Comparison of ENCODE assay signal across 11 cellular contexts in genomic region chr10:75223507-75223906, GRCh38. TPM values are rescaled to one million over a fixed set of nuclear protein-coding genes. Genes with fewer than 3 reads are reported as not detected.
A peak's percentile ranks its signal among the peaks of the same experiment; 100 is the strongest.
DNase-seq lines count a peak whose midpoint lies in the region; ATAC-seq, FAIRE-seq and TF ChIP-seq lines count a peak whose summit lies in the region.
"Had no signal": no experiment of that assay in that cellular context is flagged by ENCODE, and none has a peak within 500 bp of the region (broad histone marks: within the 10 kb centered on the region; RNA-seq: fewer than 3 reads in every experiment).

No MANE protein-coding gene starts in this region.

- no peak overlapping the region for H3K4me2 ChIP-seq in HepG2 (ENCODE audit: low read depth, low read length)

- ATAC-seq in HepG2: no peak
- no peak for ATAC-seq in right lobe of liver
- ATAC-seq in GM21786 (IDR thresholded peaks at IDR 0.05; ENCODE audit: unreplicated experiment): no peak

- peaks cover 57% of the 10 kb centered on the region for H3K4me1 Mint-ChIP-seq in chondrocyte (ENCODE audit: low read depth)
- peaks cover 32% of the 10 kb centered on the region for H3K4me1 Mint-ChIP-seq in nephron

- H3K9ac ChIP-seq in HepG2 (ENCODE audit: insufficient read depth, low read depth, low read length): no peak overlapping the region

- H3K79me2 ChIP-seq in HepG2 (ENCODE audit: insufficient read depth, low read length): peaks cover 73% of the 10 kb centered on the region

- H3K27ac ChIP-seq in HepG2 (ENCODE audit: extremely low read length, insufficient read depth, low read length) (peak overlapping the region; percentile 21), right lobe of liver (no peak overlapping the region), uterus (peak overlapping the region; percentile 77 to 94)

- no TSS peak for BruUV-seq in HepG2 (replicated peaks; lab: Mats Ljungman, UMichigan)

- H3K27me3 ChIP-seq in HepG2 (ENCODE audit: control insufficient read depth in 1 of 2, insufficient read depth in 2 of 2, low read length in 2 of 2): no peaks in the 10 kb centered on the region; a peak in 1 of 5 replicates
- H3K27me3 ChIP-seq in right lobe of liver: no peaks in the 10 kb centered on the region
- no peaks in the 10 kb centered on the region for H3K27me3 ChIP-seq in uterus

- 97% methylated on average over 2 of the region's 2 CpGs for WGBS in HepG2 (ENCODE audit: low lambda C conversion rate)
- WGBS in right lobe of liver (ENCODE audit: insufficient coverage, low coverage, low lambda C conversion rate, missing lambda C conversion rate): 71% methylated on average over 2 of the region's 2 CpGs

- H4K20me1 ChIP-seq in HepG2 (ENCODE audit: insufficient read depth, low read length): peaks cover 42% of the 10 kb centered on the region

- H3K36me3 ChIP-seq in HepG2 (replicated peaks in 1 of 2; ENCODE audit: control insufficient read depth in 1 of 2, insufficient read depth in 2 of 2, low read length in 2 of 2): peaks cover 18 to 68% of the 10 kb centered on the region in 2 experiments
- H3K36me3 ChIP-seq in right lobe of liver: peaks cover 19 to 60% (median 41%) of the 10 kb centered on the region in 4 donors
- no peaks in the 10 kb centered on the region for H3K36me3 ChIP-seq in uterus

- no peak for TF ChIP-seq CTCF in HepG2 (CRISPR knock-in tag; IDR thresholded peaks at IDR 0.05)
- no peak for TF ChIP-seq CTCF in right lobe of liver (IDR thresholded peaks at IDR 0.05)
- TF ChIP-seq CTCF in chondrocyte (IDR thresholded peaks at IDR 0.05): no peak
- no peak for TF ChIP-seq CTCF in nephron (IDR thresholded peaks at IDR 0.05; ENCODE audit: unreplicated experiment in 3 of 3)
- no peak for TF ChIP-seq CTCF in uterus (IDR thresholded peaks at IDR 0.05)

- H3K27me3 Mint-ChIP-seq in chondrocyte (ENCODE audit: low read depth) (no peaks in the 10 kb centered on the region), nephron (ENCODE audit: low read depth) (no peaks in the 10 kb centered on the region)

- DNase-seq in HepG2 (ENCODE audit: low spot score): no peak
- no peak for DNase-seq in right lobe of liver
- no peak for DNase-seq in chondrocyte (ENCODE audit: low spot score)
- DNase-seq in uterus: peak in 1 of 2 donors; percentile 0
- DNase-seq in NCI-H2081 (lab: John Stamatoyannopoulos, UW): no peak
- no peak for DNase-seq in activated effector memory CD4-positive, alpha-beta T cell treated with anti-CD3 and anti-CD28 coated beads, Interleukin-2, amount 50 U/mL, for 16 hours
- DNase-seq: activated CD4-positive, alpha-beta T cell treated with anti-CD3 and anti-CD28 coated beads for 1 hour; erythroblast; NCI-H2081 treated with DMSO at 0.1 percent for 48 hours had no signal

- no peak for TF ChIP-seq RAD21 in HepG2 (CRISPR knock-in tag; IDR thresholded peaks at IDR 0.05)

- in situ Hi-C loops in HepG2 (cut with HindIII; ENCODE audit: extremely low pct_ligation_motif_present, low pct_unique_long_range_greater_than_20kb): no loop called here

- peaks cover 36% of the 10 kb centered on the region for H3K36me3 Mint-ChIP-seq in chondrocyte (ENCODE audit: low read depth)
- H3K36me3 Mint-ChIP-seq in nephron (ENCODE audit: low read depth): peaks cover 75% of the 10 kb centered on the region

- TF ChIP-seq EP300 in HepG2 (IDR thresholded peaks at IDR 0.05; ENCODE audit: low read depth in 2 of 2, low read length in 2 of 2) (no peak), HepG2 (CRISPR knock-in tag; IDR thresholded peaks at IDR 0.05; ENCODE audit: borderline replicate concordance) (no peak)

- no peak overlapping the region for H3K4me3 Mint-ChIP-seq in chondrocyte (ENCODE audit: unreplicated experiment)
- H3K4me3 Mint-ChIP-seq in nephron: no peak overlapping the region

- CTCF ChIA-PET in HepG2 (lab: Yijun Ruan, JAX; ENCODE audit: low intra/inter-chr PET ratio, low total read pairs): no interaction called here

- peak overlapping the region; percentile 51 for H3K27ac Mint-ChIP-seq in chondrocyte (ENCODE audit: unreplicated experiment)
- H3K27ac Mint-ChIP-seq in nephron: peak overlapping the region in 2 of 3 experiments; percentile 73 to 87

- no peak overlapping the region for H2AFZ ChIP-seq in HepG2 (ENCODE audit: low read length)

- POLR2A ChIA-PET in HepG2 (lab: Yijun Ruan, JAX): interaction anchor here (6.8 kb wide), 1 partner anchor 12 kb away, joined by 55 read pairs; the partner anchor contains the start of gene VDAC2

- intact Hi-C loops in HepG2 (cut with micrococcal nuclease; ENCODE audit: unreplicated experiment) (no loop called here), right lobe of liver (cut with DNase I) (no loop called here), uterus (cut with DNase I; ENCODE audit: low total_unique reads) (no loop called here)

- FAIRE-seq in HepG2 (lab: Jason Lieb, UNC): no peak

- H3K9me3 Mint-ChIP-seq in chondrocyte (ENCODE audit: low read depth) (no peaks in the 10 kb centered on the region), nephron (no peaks in the 10 kb centered on the region)

- H3K9me3 ChIP-seq in HepG2 (ENCODE audit: low read length) (no peaks in the 10 kb centered on the region), right lobe of liver (no peaks in the 10 kb centered on the region), uterus (no peaks in the 10 kb centered on the region)

- H3K4me3 ChIP-seq in HepG2 (replicated peaks in 1 of 3; ENCODE audit: insufficient read depth in 1 of 3, low read depth in 2 of 3, low read length in 3 of 3) (no peak overlapping the region), right lobe of liver (no peak overlapping the region), uterus (no peak overlapping the region)

- H3K4me1 ChIP-seq in HepG2 (ENCODE audit: insufficient read depth, low read length) (peaks cover 72% of the 10 kb centered on the region), right lobe of liver (no peaks in the 10 kb centered on the region), uterus (peaks cover 6 to 14% of the 10 kb centered on the region in 2 donors)

- TF ChIP-seq POLR2A in HepG2 (IDR thresholded peaks at IDR 0.05; ENCODE audit: insufficient read depth in 1 of 2, low read depth in 2 of 2, low read length in 2 of 2): no peak
- TF ChIP-seq POLR2A in right lobe of liver (IDR thresholded peaks at IDR 0.05): no peak
- no peak for TF ChIP-seq POLR2A in uterus (IDR thresholded peaks at IDR 0.05)

TF ChIP-seq in HepG2, 621 proteins besides CTCF, POLR2A, EP300 and RAD21 (continues in another document):
- TF ChIP-seq AHR (CRISPR knock-in tag; IDR thresholded peaks at IDR 0.05): no peak

RNA-seq across cellular contexts. Expression of gene COMTD1, which starts 12.2 kb away (rescaled TPM):
- total RNA-seq in HepG2 (2016; rRNA removed; fragmentation: Illumina TruSeq; extraction: Trizol): 9.8 and 18.4 TPM in 2 replicates
- total RNA-seq in HepG2 (2016; cell fraction: cytosol; rRNA removed; fragmentation: Illumina TruSeq; extraction: Trizol; ENCODE audit: low read depth): 12.2 and 16.1 TPM in 2 replicates
- total RNA-seq in HepG2 (2016; cell fraction: insoluble cytoplasmic fraction; rRNA removed; fragmentation: Illumina TruSeq; extraction: Trizol): 10.6 and 19.5 TPM in 2 replicates
- total RNA-seq in HepG2 (2016; cell fraction: membrane; rRNA removed; fragmentation: Illumina TruSeq; extraction: Trizol): 12.0 and 14.7 TPM in 2 replicates
- 14.6 and 16.0 TPM in 2 replicates for total RNA-seq in HepG2 (2016; cell fraction: nucleus; rRNA removed; fragmentation: Illumina TruSeq; extraction: Trizol)
- polyA plus RNA-seq in HepG2 (2011; rRNA removed): 11.8 and 12.6 TPM in 2 replicates
- 6.8 and 16.3 TPM in 2 replicates for polyA plus RNA-seq in HepG2 (2011; cell fraction: cytosol; rRNA removed)
- 56.9 and 70.5 TPM in 2 replicates for polyA plus RNA-seq in HepG2 (2011; cell fraction: nucleus; rRNA removed)
- polyA plus RNA-seq in HepG2 (2012): 8.1 and 13.6 TPM in 2 replicates
- polyA plus RNA-seq in HepG2 (2016; cell fraction: cytosol; fragmentation: Illumina TruSeq; extraction: Trizol; ENCODE audit: low read depth): 10.0 and 12.3 TPM in 2 replicates
- 8.1 and 10.1 TPM in 2 replicates for polyA plus RNA-seq in HepG2 (2016; cell fraction: insoluble cytoplasmic fraction; fragmentation: Illumina TruSeq; extraction: Trizol; ENCODE audit: low read depth)
- 9.1 and 10.0 TPM in 2 replicates for polyA plus RNA-seq in HepG2 (2016; cell fraction: membrane; fragmentation: Illumina TruSeq; extraction: Trizol; ENCODE audit: low read depth)
- 30.4 and 30.9 TPM in 2 replicates for polyA plus RNA-seq in HepG2 (2016; cell fraction: nucleus; fragmentation: Illumina TruSeq; extraction: Trizol; ENCODE audit: insufficient read depth, low read depth)
- polyA minus RNA-seq in HepG2 (2011; rRNA and poly(A)+ RNA removed; ENCODE audit: low replicate concordance): 5.5 and 7.7 TPM in 2 replicates
- polyA minus RNA-seq in HepG2 (2011; cell fraction: cytosol; rRNA and poly(A)+ RNA removed): 3.2 and 9.5 TPM in 2 replicates
- polyA minus RNA-seq in HepG2 (2011; cell fraction: nucleus; rRNA and poly(A)+ RNA removed): 3.4 and 4.1 TPM in 2 replicates
- 10 to 100 TPM; 14.3 to 88.7 (median 22.1) TPM for total RNA-seq in right lobe of liver
- 12.8 to 15.7 TPM (median 13.2 TPM) in 3 replicates for total RNA-seq in chondrocyte
- 10 to 100 TPM in 3 of 4 donors, 1 to 10 TPM in 1; 3.2 to 59.7 (median 22.9) TPM for total RNA-seq in uterus

RNA-seq across cellular contexts. Expression of gene VDAC2, which starts 12.9 kb away (rescaled TPM):
- 222 and 289 TPM in 2 replicates for total RNA-seq in HepG2 (2016; rRNA removed; fragmentation: Illumina TruSeq; extraction: Trizol)
- 104 and 114 TPM in 2 replicates for total RNA-seq in HepG2 (2016; cell fraction: cytosol; rRNA removed; fragmentation: Illumina TruSeq; extraction: Trizol; ENCODE audit: low read depth)
- total RNA-seq in HepG2 (2016; cell fraction: insoluble cytoplasmic fraction; rRNA removed; fragmentation: Illumina TruSeq; extraction: Trizol): 211 and 292 TPM in 2 replicates
- total RNA-seq in HepG2 (2016; cell fraction: membrane; rRNA removed; fragmentation: Illumina TruSeq; extraction: Trizol): 204 and 207 TPM in 2 replicates
- 115 and 129 TPM in 2 replicates for total RNA-seq in HepG2 (2016; cell fraction: nucleus; rRNA removed; fragmentation: Illumina TruSeq; extraction: Trizol)
- polyA plus RNA-seq in HepG2 (2011; rRNA removed): 51.4 and 67.9 TPM in 2 replicates
- 57.5 and 78.7 TPM in 2 replicates for polyA plus RNA-seq in HepG2 (2011; cell fraction: cytosol; rRNA removed)
- polyA plus RNA-seq in HepG2 (2011; cell fraction: nucleus; rRNA removed): 39.7 and 47.6 TPM in 2 replicates
- polyA plus RNA-seq in HepG2 (2012): 254 and 278 TPM in 2 replicates
- 130 and 148 TPM in 2 replicates for polyA plus RNA-seq in HepG2 (2016; cell fraction: cytosol; fragmentation: Illumina TruSeq; extraction: Trizol; ENCODE audit: low read depth)
- polyA plus RNA-seq in HepG2 (2016; cell fraction: insoluble cytoplasmic fraction; fragmentation: Illumina TruSeq; extraction: Trizol; ENCODE audit: low read depth): 312 and 323 TPM in 2 replicates
- polyA plus RNA-seq in HepG2 (2016; cell fraction: membrane; fragmentation: Illumina TruSeq; extraction: Trizol; ENCODE audit: low read depth): 182 and 196 TPM in 2 replicates
- polyA plus RNA-seq in HepG2 (2016; cell fraction: nucleus; fragmentation: Illumina TruSeq; extraction: Trizol; ENCODE audit: insufficient read depth, low read depth): 145 and 163 TPM in 2 replicates
- polyA minus RNA-seq in HepG2 (2011; rRNA and poly(A)+ RNA removed; ENCODE audit: low replicate concordance): 45.3 and 49.0 TPM in 2 replicates
- polyA minus RNA-seq in HepG2 (2011; cell fraction: cytosol; rRNA and poly(A)+ RNA removed): 83.7 and 98.7 TPM in 2 replicates
- 59.0 and 61.9 TPM in 2 replicates for polyA minus RNA-seq in HepG2 (2011; cell fraction: nucleus; rRNA and poly(A)+ RNA removed)
- total RNA-seq in right lobe of liver: 10 to 100 TPM; 48.3 to 92.7 (median 70.2) TPM
- total RNA-seq in chondrocyte: 142 to 161 TPM (median 155 TPM) in 3 replicates
- total RNA-seq in uterus: 100 to 1,000 TPM in 1 of 4 donors, 10 to 100 TPM in 3; 57.6 to 119 (median 76.5) TPM

Comparison
In these comparisons a context has a peak if more than half of its experiments do, and no peak if none do; other contexts are left out.
1. H3K27ac ChIP-seq: peak in HepG2 (single experiment) and uterus (2 of 2); none in right lobe of liver (0 of 3).